ENCODE assay signal across 1 cellular context in genomic region chr18:29488617-29489016, GRCh38.
TF ChIP-seq lines count a peak whose summit lies in the region.

No MANE protein-coding gene starts in this region.

TF ChIP-seq in SK-N-SH treated with all-trans-retinoic acid at 6 μM for 48 hours, 23 proteins besides CTCF, POLR2A, EP300 and RAD21 (continued from another document):
- TF ChIP-seq TSHZ2 (CRISPR knock-in tag; IDR thresholded peaks at IDR 0.05): no peak
- 0 out of 2 replicates have a peak, but pooled peaks have one; percentile 23 for TF ChIP-seq ZC3H10 (CRISPR knock-in tag; IDR thresholded peaks at IDR 0.05)
- no peak for TF ChIP-seq CSDC2 (CRISPR knock-in tag; IDR thresholded peaks at IDR 0.05)
- TF ChIP-seq GLIS3 (CRISPR knock-in tag; IDR thresholded peaks at IDR 0.05): no peak
- TF ChIP-seq BACH2 (CRISPR knock-in tag; IDR thresholded peaks at IDR 0.05; ENCODE audit: borderline replicate concordance): no peak
- no peak for TF ChIP-seq ZFP3 (CRISPR knock-in tag; IDR thresholded peaks at IDR 0.05)
- TF ChIP-seq OSR1 (CRISPR knock-in tag; IDR thresholded peaks at IDR 0.05): no peak
- no peak for TF ChIP-seq TOX (CRISPR knock-in tag; IDR thresholded peaks at IDR 0.05; ENCODE audit: borderline replicate concordance)
- TF ChIP-seq ZFP30 (CRISPR knock-in tag; IDR thresholded peaks at IDR 0.05): no peak
- TF ChIP-seq ZNF565 (CRISPR knock-in tag; conservative IDR thresholded peaks at IDR 0.05; ENCODE audit: low read depth): no peak
- TF ChIP-seq ESRRG (CRISPR knock-in tag; IDR thresholded peaks at IDR 0.05): no peak
- no peak for TF ChIP-seq ARNTL (CRISPR knock-in tag; IDR thresholded peaks at IDR 0.05; ENCODE audit: borderline replicate concordance, low read depth)
- TF ChIP-seq TCF4 (CRISPR knock-in tag; IDR thresholded peaks at IDR 0.05; ENCODE audit: borderline replicate concordance): no peak
- TF ChIP-seq CREB5 (CRISPR knock-in tag; IDR thresholded peaks at IDR 0.05; ENCODE audit: low read depth): peak; percentile 76
- no peak for TF ChIP-seq POU6F1 (CRISPR knock-in tag; IDR thresholded peaks at IDR 0.05; ENCODE audit: borderline replicate concordance, low read depth)
- peak; percentile 86 for TF ChIP-seq ISL1 (CRISPR knock-in tag; IDR thresholded peaks at IDR 0.05)
- TF ChIP-seq ZNF70 (CRISPR knock-in tag; IDR thresholded peaks at IDR 0.05): no peak
- TF ChIP-seq PPARA (CRISPR knock-in tag; IDR thresholded peaks at IDR 0.05; ENCODE audit: borderline replicate concordance): no peak
